ENCODE assay signal across 1 cellular context in genomic region chr9:71941060-71941568, GRCh38.
TF ChIP-seq lines count a peak whose summit lies in the region.

No MANE protein-coding gene starts in this region.

TF ChIP-seq in HepG2, 621 proteins besides CTCF, POLR2A, EP300 and RAD21:
- TF ChIP-seq MAFK (conservative IDR thresholded peaks at IDR 0.05 in 1 of 2, IDR thresholded peaks at IDR 0.05 in 1 of 2; ENCODE audit: low read length in 2 of 2): peak; percentile 51 to 73
- TF ChIP-seq BRD4 (CRISPR knock-in tag; IDR thresholded peaks at IDR 0.05): no peak
- TF ChIP-seq MAFF (IDR thresholded peaks at IDR 0.05; ENCODE audit: low read depth, low read length): peak; percentile 61; the same call in 1 of the 2 replicates
- TF ChIP-seq WIZ (CRISPR knock-in tag; IDR thresholded peaks at IDR 0.05): no peak
- no peak for TF ChIP-seq SRSF1 (optimal IDR thresholded peaks at IDR 0.05; ENCODE audit: low read depth, low read length)
